1 cellular context compared by ENCODE assay signal in genomic region chr22:20495861-20496681, GRCh38.
A peak's percentile ranks its signal among the peaks of the same experiment; 100 is the strongest.
TF ChIP-seq lines count a peak whose summit lies in the region.

No MANE protein-coding gene starts in this region.

TF ChIP-seq in HepG2, 621 proteins besides CTCF, POLR2A, EP300 and RAD21 (continued from another document and continues in another):
- TF ChIP-seq FOXC1 (CRISPR knock-in tag; IDR thresholded peaks at IDR 0.05; ENCODE audit: borderline replicate concordance) (peak; percentile 75), KLF12 (CRISPR knock-in tag; IDR thresholded peaks at IDR 0.05; ENCODE audit: borderline replicate concordance) (no peak), XRCC5 (optimal IDR thresholded peaks at IDR 0.05; ENCODE audit: low read length) (peak; percentile 93), ZBTB42 (CRISPR knock-in tag; IDR thresholded peaks at IDR 0.05) (no peak), GATAD1 (CRISPR knock-in tag; IDR thresholded peaks at IDR 0.05) (peak; percentile 69), PHF5A (CRISPR knock-in tag; IDR thresholded peaks at IDR 0.05; ENCODE audit: low read depth, unreplicated experiment) (no peak), MLX (CRISPR knock-in tag; IDR thresholded peaks at IDR 0.05) (no peak), KLF9 (CRISPR knock-in tag; IDR thresholded peaks at IDR 0.05; ENCODE audit: low read depth) (no peak; the same call in 1 of the 2 replicates), MTF2 (CRISPR knock-in tag; IDR thresholded peaks at IDR 0.05; ENCODE audit: borderline replicate concordance) (no peak; the same call in 1 of the 2 replicates), MZF1 (CRISPR knock-in tag; IDR thresholded peaks at IDR 0.05; ENCODE audit: borderline replicate concordance) (no peak), CBX2 (IDR thresholded peaks at IDR 0.05; ENCODE audit: low read depth, low read length) (no peak), CBX2 (CRISPR knock-in tag; IDR thresholded peaks at IDR 0.05; ENCODE audit: low read depth) (no peak), KDM5B (CRISPR knock-in tag; IDR thresholded peaks at IDR 0.05; ENCODE audit: borderline replicate concordance) (peak; percentile 41), GATA4 (IDR thresholded peaks at IDR 0.05; ENCODE audit: borderline replicate concordance, low read depth) (0 out of 2 replicates have a peak, but pooled peaks have one; percentile 29), ZNF143 (CRISPR knock-in tag; IDR thresholded peaks at IDR 0.05) (0 out of 2 replicates have a peak, but pooled peaks have one; percentile 4), ZNF17 (CRISPR knock-in tag; IDR thresholded peaks at IDR 0.05) (no peak; the same call in 1 of the 2 replicates), STAG1 (CRISPR knock-in tag; IDR thresholded peaks at IDR 0.05) (peak; percentile 61), RXRA (CRISPR knock-in tag; IDR thresholded peaks at IDR 0.05) (no peak), TAF1 (CRISPR knock-in tag; IDR thresholded peaks at IDR 0.05) (peak; percentile 39; the same call in 1 of the 2 replicates), MXD3 (CRISPR knock-in tag; IDR thresholded peaks at IDR 0.05) (no peak), ARNT (IDR thresholded peaks at IDR 0.05) (no peak), ARHGAP35 (CRISPR knock-in tag; IDR thresholded peaks at IDR 0.05; ENCODE audit: borderline replicate concordance) (no peak), ZNF562 (CRISPR knock-in tag; IDR thresholded peaks at IDR 0.05; ENCODE audit: borderline replicate concordance) (no peak), ZBTB34 (CRISPR knock-in tag; IDR thresholded peaks at IDR 0.05) (no peak), ELF1 (CRISPR knock-in tag; IDR thresholded peaks at IDR 0.05) (no peak), JUNB (CRISPR knock-in tag; IDR thresholded peaks at IDR 0.05; ENCODE audit: borderline replicate concordance) (no peak), TBL1XR1 (IDR thresholded peaks at IDR 0.05; ENCODE audit: borderline replicate concordance, low read length, partially characterized antibody) (no peak), ARID5B (CRISPR knock-in tag; IDR thresholded peaks at IDR 0.05) (no peak; the same call in 1 of the 2 replicates), ZNF207 (IDR thresholded peaks at IDR 0.05; ENCODE audit: borderline replicate concordance) (no peak), MATR3 (CRISPR knock-in tag; IDR thresholded peaks at IDR 0.05) (no peak), ZZZ3 (CRISPR knock-in tag; IDR thresholded peaks at IDR 0.05; ENCODE audit: borderline replicate concordance) (no peak; the same call in 1 of the 2 replicates), AKAP8 (CRISPR knock-in tag; IDR thresholded peaks at IDR 0.05) (0 out of 2 replicates have a peak, but pooled peaks have one; percentile 26), ZNF703 (CRISPR knock-in tag; IDR thresholded peaks at IDR 0.05; ENCODE audit: borderline replicate concordance) (no peak), TOPORS (CRISPR knock-in tag; IDR thresholded peaks at IDR 0.05) (0 out of 2 replicates have a peak, but pooled peaks have one; percentile 11), PAWR (CRISPR knock-in tag; IDR thresholded peaks at IDR 0.05; ENCODE audit: borderline replicate concordance) (no peak), MEIS1 (CRISPR knock-in tag; IDR thresholded peaks at IDR 0.05; ENCODE audit: borderline replicate concordance) (peak; percentile 75; the same call in 1 of the 2 replicates), ZNF737 (CRISPR knock-in tag; IDR thresholded peaks at IDR 0.05; ENCODE audit: borderline replicate concordance) (no peak), ZFP1 (CRISPR knock-in tag; IDR thresholded peaks at IDR 0.05) (0 out of 2 replicates have a peak, but pooled peaks have one; percentile 38), SMARCC2 (IDR thresholded peaks at IDR 0.05) (no peak), PRDM15 (CRISPR knock-in tag; IDR thresholded peaks at IDR 0.05) (no peak), TRIM22 (IDR thresholded peaks at IDR 0.05) (no peak), SMC3 (IDR thresholded peaks at IDR 0.05; ENCODE audit: low read length) (peak; percentile 48; the same call in 1 of the 2 replicates), ZNF251 (CRISPR knock-in tag; IDR thresholded peaks at IDR 0.05) (no peak), ZNF772 (CRISPR knock-in tag; IDR thresholded peaks at IDR 0.05) (peak; percentile 59; the same call in 1 of the 2 replicates)
- TF ChIP-seq, protein P1, sequence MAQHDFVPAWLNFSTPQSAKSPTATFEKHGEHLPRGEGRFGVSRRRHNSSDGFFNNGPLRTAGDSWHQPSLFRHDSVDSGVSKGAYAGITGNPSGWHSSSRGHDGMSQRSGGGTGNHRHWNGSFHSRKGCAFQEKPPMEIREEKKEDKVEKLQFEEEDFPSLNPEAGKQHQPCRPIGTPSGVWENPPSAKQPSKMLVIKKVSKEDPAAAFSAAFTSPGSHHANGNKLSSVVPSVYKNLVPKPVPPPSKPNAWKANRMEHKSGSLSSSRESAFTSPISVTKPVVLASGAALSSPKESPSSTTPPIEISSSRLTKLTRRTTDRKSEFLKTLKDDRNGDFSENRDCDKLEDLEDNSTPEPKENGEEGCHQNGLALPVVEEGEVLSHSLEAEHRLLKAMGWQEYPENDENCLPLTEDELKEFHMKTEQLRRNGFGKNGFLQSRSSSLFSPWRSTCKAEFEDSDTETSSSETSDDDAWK (CRISPR knock-in tag; IDR thresholded peaks at IDR 0.05): no peak
- TF ChIP-seq, protein P2, sequence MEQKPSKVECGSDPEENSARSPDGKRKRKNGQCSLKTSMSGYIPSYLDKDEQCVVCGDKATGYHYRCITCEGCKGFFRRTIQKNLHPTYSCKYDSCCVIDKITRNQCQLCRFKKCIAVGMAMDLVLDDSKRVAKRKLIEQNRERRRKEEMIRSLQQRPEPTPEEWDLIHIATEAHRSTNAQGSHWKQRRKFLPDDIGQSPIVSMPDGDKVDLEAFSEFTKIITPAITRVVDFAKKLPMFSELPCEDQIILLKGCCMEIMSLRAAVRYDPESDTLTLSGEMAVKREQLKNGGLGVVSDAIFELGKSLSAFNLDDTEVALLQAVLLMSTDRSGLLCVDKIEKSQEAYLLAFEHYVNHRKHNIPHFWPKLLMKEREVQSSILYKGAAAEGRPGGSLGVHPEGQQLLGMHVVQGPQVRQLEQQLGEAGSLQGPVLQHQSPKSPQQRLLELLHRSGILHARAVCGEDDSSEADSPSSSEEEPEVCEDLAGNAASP (CRISPR knock-in tag; IDR thresholded peaks at IDR 0.05; ENCODE audit: borderline replicate concordance): peak; percentile 39; the same call in 1 of the 2 replicates
- TF ChIP-seq, protein P3, sequence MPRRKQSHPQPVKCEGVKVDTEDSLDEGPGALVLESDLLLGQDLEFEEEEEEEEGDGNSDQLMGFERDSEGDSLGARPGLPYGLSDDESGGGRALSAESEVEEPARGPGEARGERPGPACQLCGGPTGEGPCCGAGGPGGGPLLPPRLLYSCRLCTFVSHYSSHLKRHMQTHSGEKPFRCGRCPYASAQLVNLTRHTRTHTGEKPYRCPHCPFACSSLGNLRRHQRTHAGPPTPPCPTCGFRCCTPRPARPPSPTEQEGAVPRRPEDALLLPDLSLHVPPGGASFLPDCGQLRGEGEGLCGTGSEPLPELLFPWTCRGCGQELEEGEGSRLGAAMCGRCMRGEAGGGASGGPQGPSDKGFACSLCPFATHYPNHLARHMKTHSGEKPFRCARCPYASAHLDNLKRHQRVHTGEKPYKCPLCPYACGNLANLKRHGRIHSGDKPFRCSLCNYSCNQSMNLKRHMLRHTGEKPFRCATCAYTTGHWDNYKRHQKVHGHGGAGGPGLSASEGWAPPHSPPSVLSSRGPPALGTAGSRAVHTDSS (CRISPR knock-in tag; conservative IDR thresholded peaks at IDR 0.05): no peak
- TF ChIP-seq, protein P4, sequence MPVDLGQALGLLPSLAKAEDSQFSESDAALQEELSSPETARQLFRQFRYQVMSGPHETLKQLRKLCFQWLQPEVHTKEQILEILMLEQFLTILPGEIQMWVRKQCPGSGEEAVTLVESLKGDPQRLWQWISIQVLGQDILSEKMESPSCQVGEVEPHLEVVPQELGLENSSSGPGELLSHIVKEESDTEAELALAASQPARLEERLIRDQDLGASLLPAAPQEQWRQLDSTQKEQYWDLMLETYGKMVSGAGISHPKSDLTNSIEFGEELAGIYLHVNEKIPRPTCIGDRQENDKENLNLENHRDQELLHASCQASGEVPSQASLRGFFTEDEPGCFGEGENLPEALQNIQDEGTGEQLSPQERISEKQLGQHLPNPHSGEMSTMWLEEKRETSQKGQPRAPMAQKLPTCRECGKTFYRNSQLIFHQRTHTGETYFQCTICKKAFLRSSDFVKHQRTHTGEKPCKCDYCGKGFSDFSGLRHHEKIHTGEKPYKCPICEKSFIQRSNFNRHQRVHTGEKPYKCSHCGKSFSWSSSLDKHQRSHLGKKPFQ (CRISPR knock-in tag; IDR thresholded peaks at IDR 0.05; ENCODE audit: insufficient replicate concordance): no peak
